ENCODE assay signal across 8 cellular contexts in the genomic region with DNA sequence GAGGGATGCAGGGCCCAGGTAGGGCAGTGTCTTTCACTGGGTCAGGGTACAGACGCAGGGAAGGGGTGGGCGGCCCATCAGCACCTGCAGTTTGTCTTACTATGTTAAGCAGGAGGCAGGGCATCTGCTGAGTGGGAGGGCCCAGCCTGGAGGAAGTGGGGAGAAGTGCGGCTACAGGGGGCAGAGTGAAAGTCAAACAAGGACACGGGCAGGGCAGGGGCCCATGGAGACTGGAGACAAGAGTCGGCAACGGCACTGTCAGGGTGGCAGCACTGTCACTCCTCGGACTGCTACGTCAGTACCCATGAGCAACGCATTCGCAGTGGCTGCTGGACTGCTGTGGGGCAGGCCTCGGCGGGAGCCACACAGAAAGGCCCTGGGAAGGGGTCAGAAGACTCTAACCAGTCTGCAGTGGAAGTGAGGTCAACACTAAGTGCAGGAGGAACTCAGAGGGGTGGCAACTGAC. TPM values are rescaled to one million over a fixed set of nuclear protein-coding genes. Genes with fewer than 3 reads are reported as not detected.
DNase-seq lines count a peak whose midpoint lies in the region; ATAC-seq and TF ChIP-seq lines count a peak whose summit lies in the region.

No MANE protein-coding gene starts in this region.

- H3K9me3 ChIP-seq in sigmoid colon, result no peaks in the 10 kb centered on the region

- no peak for TF ChIP-seq CTCF in sigmoid colon (IDR thresholded peaks at IDR 0.05)

- intact Hi-C loops in sigmoid colon (cut with DNase I), result no loop called here

- H3K27me3 ChIP-seq in sigmoid colon, result no peaks in the 10 kb centered on the region

- peak; percentile 42 to 47 for DNase-seq in activated CD4-positive, alpha-beta T cell treated with anti-CD3 and anti-CD28 coated beads for 4 hours
- DNase-seq in erythroblast (lab: John Stamatoyannopoulos, UW) (peak; percentile 52 to 56), sigmoid colon (no peak), HuH-7 (ENCODE audit: low spot score) (no peak), NCI-H1930 (lab: John Stamatoyannopoulos, UW) (no peak)
- DNase-seq in stimulated activated CD4-positive, alpha-beta T cell treated with anti-CD3 and anti-CD28 coated beads, TNF-alpha, amount 100 ng/mL, for 4 hours (ENCODE audit: low read depth in 3 of 3), result peak in 2 of 3 experiments; percentile 16 to 20

- no peak for TF ChIP-seq POLR2A in erythroblast (IDR thresholded peaks at IDR 0.05; ENCODE audit: low read length)
- no peak for TF ChIP-seq POLR2A in sigmoid colon (IDR thresholded peaks at IDR 0.05)

- peak; percentile 75 for ATAC-seq in GM18498 (IDR thresholded peaks at IDR 0.05; ENCODE audit: unreplicated experiment)
- peak; percentile 87 for ATAC-seq in HG03354 (IDR thresholded peaks at IDR 0.05; ENCODE audit: poor library complexity, severe bottlenecking, unreplicated experiment)

- no peak for TF ChIP-seq EP300 in sigmoid colon (IDR thresholded peaks at IDR 0.05)

- 41 to 82% methylated on average over 12 of the region's 12 CpGs for WGBS in sigmoid colon, 2 donors

- no peak overlapping the region for H3K4me3 ChIP-seq in sigmoid colon

- H3K27ac ChIP-seq in sigmoid colon, result no peak overlapping the region

- no peaks in the 10 kb centered on the region for H3K36me3 ChIP-seq in sigmoid colon

- peaks cover 0 to 81% (median 71%) of the 10 kb centered on the region in 4 donors for H3K4me1 ChIP-seq in sigmoid colon

RNA-seq across cellular contexts. Expression of a gene that starts 19.7 kb away (rescaled TPM):
- total RNA-seq in sigmoid colon, result 10 to 100 TPM; 19.4 to 37.7 (median 21.2) TPM
- polyA plus RNA-seq in sigmoid colon, result 1 to 10 TPM; 2.3 to 6.1 (median 2.4) TPM

Comparison
In these comparisons a context has a peak if more than half of its experiments do, and no peak if none do; other contexts are left out.
1. DNase-seq: peak in activated CD4-positive, alpha-beta T cell treated with anti-CD3 and anti-CD28 coated beads for 4 hours (2 of 2), erythroblast (2 of 2) and stimulated activated CD4-positive, alpha-beta T cell treated with anti-CD3 and anti-CD28 coated beads, TNF-alpha, amount 100 ng/mL, for 4 hours (2 of 3); none in sigmoid colon (single experiment), HuH-7 (single experiment) and NCI-H1930 (0 of 2).